In genomic region chrX:136752796-136753195, GRCh38 we compare ENCODE assay signal across 16 cellular contexts. TPM values are rescaled to one million over a fixed set of nuclear protein-coding genes. Genes with fewer than 3 reads are reported as not detected.
DNase-seq lines count a peak whose midpoint lies in the region; ATAC-seq, FAIRE-seq and TF ChIP-seq lines count a peak whose summit lies in the region.
"Had no signal": no experiment of that assay in that cellular context is flagged by ENCODE, and none has a peak within 500 bp of the region (broad histone marks: within the 10 kb centered on the region; RNA-seq: fewer than 3 reads in every experiment).

No MANE protein-coding gene starts in this region.

- peaks cover 15% of the 10 kb centered on the region for H3K4me1 ChIP-seq in CD4-positive, CD25-positive, alpha-beta regulatory T cell (ENCODE audit: control insufficient read depth, insufficient read depth, low read length, poor library complexity, severe bottlenecking)
- H3K4me1 ChIP-seq in GM23248 (ENCODE audit: insufficient read depth), result peaks cover 10% of the 10 kb centered on the region
- H3K4me1 ChIP-seq: upper lobe of right lung had no signal

- H3K27me3 Mint-ChIP-seq in CD4-positive, CD25-positive, alpha-beta regulatory T cell, result no peaks in the 10 kb centered on the region
- H3K27me3 Mint-ChIP-seq in memory B cell (no peaks in the 10 kb centered on the region), mesothelial cell of epicardium (ENCODE audit: low read depth) (no peaks in the 10 kb centered on the region)
- H3K27me3 Mint-ChIP-seq in stimulated activated memory B cell treated with anti-CD40 and anti-IgM and Interleukin-4, amounts not matched to agents 10 μg/mL and 1 μg/mL and 100 μg/mL, for 72 hours, result no peaks in the 10 kb centered on the region

- FAIRE-seq in bronchial epithelial cell (lab: Jason Lieb, UNC), result no peak

- no peak overlapping the region for H3K27ac ChIP-seq in CD4-positive, CD25-positive, alpha-beta regulatory T cell (ENCODE audit: insufficient read depth, low read length, poor library complexity, severe bottlenecking)
- H3K27ac ChIP-seq in GM23248, result peak overlapping the region; percentile 21; the same call in 1 of the 2 replicates
- H3K27ac ChIP-seq: upper lobe of right lung had no signal

- no peak overlapping the region for H3K4me3 Mint-ChIP-seq in CD4-positive, CD25-positive, alpha-beta regulatory T cell
- H3K4me3 Mint-ChIP-seq in memory B cell (no peak overlapping the region), mesothelial cell of epicardium (no peak overlapping the region)
- no peak overlapping the region for H3K4me3 Mint-ChIP-seq in stimulated activated memory B cell treated with anti-CD40 and anti-IgM and Interleukin-4, amounts not matched to agents 10 μg/mL and 1 μg/mL and 100 μg/mL, for 72 hours
- H3K4me3 Mint-ChIP-seq: CD14-positive monocyte had no signal

- no peaks in the 10 kb centered on the region for H3K36me3 ChIP-seq in CD4-positive, CD25-positive, alpha-beta regulatory T cell (ENCODE audit: control insufficient read depth, insufficient read depth, low read length)
- H3K36me3 ChIP-seq in GM23248 (ENCODE audit: low read depth), result no peaks in the 10 kb centered on the region
- no peaks in the 10 kb centered on the region for H3K36me3 ChIP-seq in bronchial epithelial cell (ENCODE audit: control insufficient read depth, insufficient read depth, low read length)
- H3K36me3 ChIP-seq: upper lobe of right lung had no signal

- in situ Hi-C loops in GM23248 (cut with MboI), result no loop called here

- no peak overlapping the region for H3K4me3 ChIP-seq in CD4-positive, CD25-positive, alpha-beta regulatory T cell (ENCODE audit: low read depth, low read length)
- H3K4me3 ChIP-seq in GM23248 (no peak overlapping the region), bronchial epithelial cell (ENCODE audit: low read depth, low read length) (no peak overlapping the region)
- H3K4me3 ChIP-seq: upper lobe of right lung had no signal

- H3F3A ChIP-seq in GM23248 (ENCODE audit: insufficient read depth), result no peaks in the 10 kb centered on the region

- H2AFZ ChIP-seq in GM23248, result peak overlapping the region; percentile 58

- H3K9me3 ChIP-seq in CD4-positive, CD25-positive, alpha-beta regulatory T cell (ENCODE audit: control insufficient read depth in 2 of 2, low read length in 2 of 2), result no peaks in the 10 kb centered on the region
- no peaks in the 10 kb centered on the region for H3K9me3 ChIP-seq in GM23248 (ENCODE audit: low read depth)
- H3K9me3 ChIP-seq: upper lobe of right lung had no signal

- H3K9me3 Mint-ChIP-seq in CD4-positive, CD25-positive, alpha-beta regulatory T cell, result peaks cover 0 to 2% (median 0%) of the 10 kb centered on the region in 7 donors
- H3K9me3 Mint-ChIP-seq in memory B cell (no peaks in the 10 kb centered on the region), mesothelial cell of epicardium (peaks cover 17% of the 10 kb centered on the region)
- no peaks in the 10 kb centered on the region for H3K9me3 Mint-ChIP-seq in stimulated activated memory B cell treated with anti-CD40 and anti-IgM and Interleukin-4, amounts not matched to agents 10 μg/mL and 1 μg/mL and 100 μg/mL, for 72 hours

- 7 to 23% methylated on average over 2 of the region's 2 CpGs for WGBS in GM23248 (ENCODE audit: low coverage in 1 of 2, low lambda C conversion rate in 2 of 2, missing lambda C conversion rate in 2 of 2), 2 experiments

- no peaks in the 10 kb centered on the region for H3K9me2 ChIP-seq in GM23248 (ENCODE audit: insufficient read depth)

- H3K27me3 ChIP-seq in CD4-positive, CD25-positive, alpha-beta regulatory T cell (ENCODE audit: control insufficient read depth, insufficient read depth, low read length), result no peaks in the 10 kb centered on the region
- H3K27me3 ChIP-seq in GM23248 (replicated peaks; ENCODE audit: insufficient read depth) (no peaks in the 10 kb centered on the region), bronchial epithelial cell (ENCODE audit: control insufficient read depth, insufficient read depth, low read length) (no peaks in the 10 kb centered on the region)
- H3K27me3 ChIP-seq: upper lobe of right lung had no signal

- no peak overlapping the region for H3K9ac ChIP-seq in GM23248

- ATAC-seq in CD4-positive, CD25-positive, alpha-beta regulatory T cell (ENCODE audit: low read depth in 2 of 2), result no peak
- ATAC-seq in memory B cell (ENCODE audit: low read depth), result no peak
- ATAC-seq in stimulated activated memory B cell treated with anti-CD40 and anti-IgM and Interleukin-4, amounts not matched to agents 10 μg/mL and 1 μg/mL and 100 μg/mL, for 72 hours, result no peak
- ATAC-seq: upper lobe of right lung had no signal

- TF ChIP-seq CTCF in bronchial epithelial cell (IDR thresholded peaks at IDR 0.05; ENCODE audit: insufficient read depth, low read length, severe bottlenecking) (no peak), mesothelial cell of epicardium (IDR thresholded peaks at IDR 0.05; ENCODE audit: unreplicated experiment) (no peak)

- peak overlapping the region in 2 of 3 donors; percentile 2 to 53 for H3K27ac Mint-ChIP-seq in CD4-positive, CD25-positive, alpha-beta regulatory T cell
- peak overlapping the region; percentile 47 for H3K27ac Mint-ChIP-seq in memory B cell
- H3K27ac Mint-ChIP-seq in stimulated activated memory B cell treated with anti-CD40 and anti-IgM and Interleukin-4, amounts not matched to agents 10 μg/mL and 1 μg/mL and 100 μg/mL, for 72 hours, result no peak overlapping the region
- no peak overlapping the region for H3K27ac Mint-ChIP-seq in mesothelial cell of epicardium

- DNase-seq in CD4-positive, CD25-positive, alpha-beta regulatory T cell, result no peak
- DNase-seq in GM23248 (peak; percentile 69), bronchial epithelial cell (ENCODE audit: low read depth) (peak; percentile 32), memory B cell (ENCODE audit: low spot score in 2 of 2) (no peak), A172 (ENCODE audit: low spot score) (no peak), ecto neural progenitor cell (ENCODE audit: low spot score) (no peak), mesothelial cell of epicardium (ENCODE audit: low spot score in 2 of 2, unreplicated experiment in 2 of 2) (no peak)
- DNase-seq: effector memory CD4-positive, alpha-beta T cell; islet precursor cell; NCI-H2081 treated with DMSO at 0.1 percent for 48 hours; NCI-H774; RPMI8226; T-helper 1 cell; upper lobe of right lung had no signal

- peaks cover 6 to 88% (median 65%) of the 10 kb centered on the region in 4 donors for H3K4me1 Mint-ChIP-seq in CD4-positive, CD25-positive, alpha-beta regulatory T cell
- H3K4me1 Mint-ChIP-seq in memory B cell, result peaks cover 26% of the 10 kb centered on the region
- H3K4me1 Mint-ChIP-seq in stimulated activated memory B cell treated with anti-CD40 and anti-IgM and Interleukin-4, amounts not matched to agents 10 μg/mL and 1 μg/mL and 100 μg/mL, for 72 hours, result peaks cover 18% of the 10 kb centered on the region
- H3K4me1 Mint-ChIP-seq in mesothelial cell of epicardium, result no peaks in the 10 kb centered on the region

- no peak overlapping the region for H3K4me2 ChIP-seq in GM23248 (ENCODE audit: unreplicated experiment)

- H3K79me2 ChIP-seq in GM23248 (ENCODE audit: insufficient read depth), result no peaks in the 10 kb centered on the region

- H4K20me1 ChIP-seq in GM23248 (ENCODE audit: insufficient read depth), result no peaks in the 10 kb centered on the region

- peaks cover 4% of the 10 kb centered on the region for H3K36me3 Mint-ChIP-seq in CD4-positive, CD25-positive, alpha-beta regulatory T cell
- H3K36me3 Mint-ChIP-seq in memory B cell (peaks cover 4% of the 10 kb centered on the region), mesothelial cell of epicardium (no peaks in the 10 kb centered on the region)
- peaks cover 4% of the 10 kb centered on the region for H3K36me3 Mint-ChIP-seq in stimulated activated memory B cell treated with anti-CD40 and anti-IgM and Interleukin-4, amounts not matched to agents 10 μg/mL and 1 μg/mL and 100 μg/mL, for 72 hours
- H3K36me3 Mint-ChIP-seq: CD14-positive monocyte had no signal

RNA-seq across cellular contexts. Expression of gene ARHGEF6, which starts 27.9 kb away (rescaled TPM):
- total RNA-seq in CD4-positive, CD25-positive, alpha-beta regulatory T cell, result 87.8 TPM
- 100 to 1,000 TPM in 1 of 4 donors, 10 to 100 TPM in 3; 83.0 to 111 (median 86.9) TPM for polyA plus RNA-seq in CD4-positive, CD25-positive, alpha-beta regulatory T cell
- total RNA-seq in GM23248 (2014; rRNA removed; shearing (Covaris generic)), result 5.9 and 7.7 TPM in 2 replicates
- polyA plus RNA-seq in GM23248 (2016; fragmentation: Nextera tagmentation; extraction: Ambion mirVana), result 3.6 and 4.3 TPM in 2 replicates
- total RNA-seq in bronchial epithelial cell (0.26 and 0.77 TPM in 2 replicates), mesothelial cell of epicardium (0.82 to 1.1 TPM (median 0.98 TPM) in 3 replicates)
- 5.0 and 5.2 TPM in 2 replicates for total RNA-seq in A172 (2014; rRNA removed; shearing (Covaris generic))

Comparison
In these comparisons a context has a peak if more than half of its experiments do, and no peak if none do; other contexts are left out.
1. DNase-seq: peak in GM23248 (single experiment) and bronchial epithelial cell (single experiment); none in CD4-positive, CD25-positive, alpha-beta regulatory T cell (0 of 3), memory B cell (0 of 2), A172 (single experiment), ecto neural progenitor cell (single experiment) and mesothelial cell of epicardium (0 of 2).
2. H3K27ac Mint-ChIP-seq: peak in CD4-positive, CD25-positive, alpha-beta regulatory T cell (2 of 3) and memory B cell (single experiment); none in stimulated activated memory B cell treated with anti-CD40 and anti-IgM and Interleukin-4, amounts not matched to agents 10 μg/mL and 1 μg/mL and 100 μg/mL, for 72 hours (single experiment) and mesothelial cell of epicardium (single experiment).
3. RNA of gene ARHGEF6, which starts 27.9 kb away (total RNA-seq): 87.8 TPM in CD4-positive, CD25-positive, alpha-beta regulatory T cell (single experiment); 5.9 to 7.7 TPM in GM23248, 5.0 to 5.2 TPM in A172, 0.82 to 1.1 TPM in mesothelial cell of epicardium and 0.26 to 0.77 TPM in bronchial epithelial cell; every median in the first group is over 10 times any median in the second.